In the genomic region with DNA sequence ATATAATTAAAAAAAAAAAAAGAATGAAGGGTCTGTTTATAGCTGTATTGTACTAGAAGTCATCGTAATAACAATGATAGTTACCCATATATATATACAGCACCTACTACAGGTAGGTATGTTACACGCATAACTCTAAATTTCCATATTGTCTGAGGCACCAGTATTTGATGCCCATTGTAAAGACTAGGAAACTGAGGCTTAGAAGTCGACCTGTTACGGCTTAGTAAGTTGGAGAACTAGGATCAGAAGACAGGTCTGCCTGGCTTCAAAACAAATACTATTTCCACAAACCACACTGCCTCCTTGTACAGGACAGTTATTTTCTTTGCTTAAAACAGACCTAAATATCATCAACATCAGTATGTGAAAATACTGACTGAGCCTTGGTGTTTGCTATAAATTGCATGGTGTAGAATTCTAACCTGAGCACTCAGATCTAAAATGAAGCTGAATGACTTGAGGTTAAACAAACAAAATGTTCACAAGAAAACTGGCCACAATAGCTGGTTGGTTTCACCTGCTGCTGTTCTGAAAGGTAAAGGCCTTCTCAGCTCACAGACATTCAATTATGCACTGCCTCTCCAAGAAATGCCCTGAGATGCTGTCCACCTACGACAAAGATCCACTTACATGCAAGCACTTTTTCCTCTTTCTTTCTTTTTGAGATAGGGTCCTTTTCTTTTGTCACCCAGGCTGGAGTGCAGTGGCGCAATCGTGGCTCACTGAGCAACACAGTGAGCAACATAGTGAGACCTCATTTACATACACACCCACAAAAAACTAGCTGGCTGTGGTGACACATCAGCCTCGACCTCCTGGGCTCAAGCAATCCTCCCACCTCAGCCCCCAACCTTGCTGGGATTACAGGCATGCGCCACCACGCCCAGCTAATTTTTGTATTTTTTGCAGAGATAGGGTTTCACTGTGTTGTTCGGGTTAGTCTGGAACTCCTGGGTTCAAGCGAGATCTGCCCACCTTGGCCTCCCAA, we compare ENCODE assay signal across 8 cellular contexts. TPM values are rescaled to one million over a fixed set of nuclear protein-coding genes. Genes with fewer than 3 reads are reported as not detected.
DNase-seq lines count a peak whose midpoint lies in the region; ATAC-seq and TF ChIP-seq lines count a peak whose summit lies in the region.

No MANE protein-coding gene starts in this region.

- WGBS in heart right ventricle, 2 donors, result 87 to 92% methylated on average over 12 of the region's 12 CpGs
- WGBS in hepatocyte (ENCODE audit: low lambda C conversion rate, missing lambda C conversion rate), result 97% methylated on average over 12 of the region's 12 CpGs

- DNase-seq in heart right ventricle (no peak), cardiac septum (ENCODE audit: low spot score) (no peak), RWPE1 (ENCODE audit: low spot score) (no peak), hepatocyte (ENCODE audit: low spot score) (no peak), uterus (no peak), COLO668 (lab: John Stamatoyannopoulos, UW; ENCODE audit: unreplicated experiment) (no peak), D341Med (ENCODE audit: low spot score) (no peak), DMS53 treated with DMSO at 0.1 percent for 48 hours (lab: John Stamatoyannopoulos, UW; ENCODE audit: unreplicated experiment) (no peak)

- no peak overlapping the region for H2AFZ ChIP-seq in hepatocyte

- peak overlapping the region in 8 of 10 donors; percentile 69 to 96 (median 92) for H3K27ac ChIP-seq in heart right ventricle
- peak overlapping the region; percentile 65 for H3K27ac ChIP-seq in RWPE1
- H3K27ac ChIP-seq in hepatocyte, result peak overlapping the region; percentile 36
- peak overlapping the region; percentile 38 to 84 for H3K27ac ChIP-seq in uterus

- no peak for TF ChIP-seq POLR2A in uterus (IDR thresholded peaks at IDR 0.05)

- POLR2A ChIA-PET in RWPE1 (lab: Yijun Ruan, JAX; ENCODE audit: low non-redundant PET), result interaction anchor here (0.6 kb wide), 2 partner anchors 204 to 256 kb away, joined by 3 to 4 read pairs; no protein-coding TSS in a partner anchor

- H3K27me3 ChIP-seq in heart right ventricle (no peaks in the 10 kb centered on the region), hepatocyte (no peaks in the 10 kb centered on the region), uterus (no peaks in the 10 kb centered on the region)

- no peak for ATAC-seq in heart right ventricle

- H4K20me1 ChIP-seq in hepatocyte (ENCODE audit: insufficient read depth, poor library complexity, severe bottlenecking), result peaks cover 4% of the 10 kb centered on the region

- H3K9me3 ChIP-seq in heart right ventricle, result no peaks in the 10 kb centered on the region
- no peaks in the 10 kb centered on the region for H3K9me3 ChIP-seq in hepatocyte (ENCODE audit: low read depth)
- H3K9me3 ChIP-seq in uterus, result no peaks in the 10 kb centered on the region

- peaks cover 69% of the 10 kb centered on the region for H3K79me2 ChIP-seq in hepatocyte

- H3K4me1 ChIP-seq in heart right ventricle (peaks cover 21 to 88% (median 77%) of the 10 kb centered on the region in 9 donors), hepatocyte (ENCODE audit: insufficient read depth) (peaks cover 26% of the 10 kb centered on the region), uterus (peaks cover 6 to 8% of the 10 kb centered on the region in 2 donors)

- H3K36me3 ChIP-seq in heart right ventricle (peaks cover 0 to 72% (median 16%) of the 10 kb centered on the region in 9 donors), hepatocyte (replicated peaks; ENCODE audit: insufficient read depth, low read depth) (no peaks in the 10 kb centered on the region), uterus (no peaks in the 10 kb centered on the region)

- H3K4me3 ChIP-seq in heart right ventricle (no peak overlapping the region), hepatocyte (no peak overlapping the region), uterus (no peak overlapping the region)

- no peak for TF ChIP-seq CTCF in heart right ventricle (IDR thresholded peaks at IDR 0.05)
- no peak for TF ChIP-seq CTCF in RWPE1 (conservative IDR thresholded peaks at IDR 0.05; ENCODE audit: low read depth)
- TF ChIP-seq CTCF in hepatocyte (IDR thresholded peaks at IDR 0.05; ENCODE audit: poor library complexity), result no peak
- no peak for TF ChIP-seq CTCF in uterus (IDR thresholded peaks at IDR 0.05)

- intact Hi-C loops in heart right ventricle (cut with DNase I), result no loop called here
- intact Hi-C loops in cardiac septum (cut with DNase I), result loop anchor here (5.0 kb wide), 1 partner anchor 36 kb away; a partner anchor contains a TSS
- intact Hi-C loops in uterus (cut with DNase I; ENCODE audit: low total_unique reads), result no loop called here

- H3K9me2 ChIP-seq in hepatocyte (replicated peaks; ENCODE audit: insufficient read depth), result no peaks in the 10 kb centered on the region

- CTCF ChIA-PET in RWPE1 (lab: Yijun Ruan, JAX), result interaction anchor here (0.6 to 1.0 kb wide), 4 partner anchors 18 to 172 kb away, joined by 3 to 7 read pairs (median 4); no protein-coding TSS in a partner anchor

- no peak overlapping the region for H3K4me2 ChIP-seq in hepatocyte

RNA-seq across cellular contexts. Expression of a gene that starts 35.7 kb away (rescaled TPM):
- 10 to 100 TPM; 28.4 to 48.7 (median 35.1) TPM for total RNA-seq in heart right ventricle
- 1 to 10 TPM; 4.2 to 7.5 TPM for polyA plus RNA-seq in heart right ventricle
- 50.6 TPM for total RNA-seq in cardiac septum
- 8.2 and 8.9 TPM in 2 replicates for total RNA-seq in hepatocyte
- 7.4 and 12.2 TPM in 2 replicates for polyA plus RNA-seq in hepatocyte
- 10 to 100 TPM in 2 of 4 donors, 1 to 10 TPM in 2; 8.7 to 55.4 (median 10.7) TPM for total RNA-seq in uterus

RNA-seq across cellular contexts. Expression of a gene that starts 58.2 kb away (rescaled TPM):
- not detected for total RNA-seq in heart right ventricle
- polyA plus RNA-seq in heart right ventricle, result not detected
- not detected for total RNA-seq in cardiac septum
- total RNA-seq in hepatocyte, result 0.90 and 2.2 TPM in 2 replicates
- polyA plus RNA-seq in hepatocyte, result 0.41 and 0.88 TPM in 2 replicates
- total RNA-seq in uterus, result not detected

Comparison
In these comparisons a context has a peak if more than half of its experiments do, and no peak if none do; other contexts are left out.
1. H3K27ac ChIP-seq: peak in every context shown above with its lines; median percentile 92 in heart right ventricle; 65 in RWPE1; 61 in uterus; 36 in hepatocyte.